ENCODE assay signal across 5 cellular contexts in genomic region chr5:138998521-138998920, GRCh38.
"Had no signal": no experiment of that assay in that cellular context is flagged by ENCODE, and none has a peak within 500 bp of the region (broad histone marks: within the 10 kb centered on the region; RNA-seq: fewer than 3 reads in every experiment).

No MANE protein-coding gene starts in this region.

- H3K27ac ChIP-seq: GM23248 had no signal

- H3K9ac ChIP-seq: GM23248 had no signal

- DNase-seq: GM23248, H9, HCEC 1CT, IMR-90 had no signal

- H3K27ac Mint-ChIP-seq: H9 had no signal

- H3K4me3 Mint-ChIP-seq: H9 had no signal

- H3K4me3 ChIP-seq: GM23248, K562 had no signal

- H3K4me1 Mint-ChIP-seq: H9 had no signal
